1 cellular context compared by ENCODE assay signal in the genomic region with DNA sequence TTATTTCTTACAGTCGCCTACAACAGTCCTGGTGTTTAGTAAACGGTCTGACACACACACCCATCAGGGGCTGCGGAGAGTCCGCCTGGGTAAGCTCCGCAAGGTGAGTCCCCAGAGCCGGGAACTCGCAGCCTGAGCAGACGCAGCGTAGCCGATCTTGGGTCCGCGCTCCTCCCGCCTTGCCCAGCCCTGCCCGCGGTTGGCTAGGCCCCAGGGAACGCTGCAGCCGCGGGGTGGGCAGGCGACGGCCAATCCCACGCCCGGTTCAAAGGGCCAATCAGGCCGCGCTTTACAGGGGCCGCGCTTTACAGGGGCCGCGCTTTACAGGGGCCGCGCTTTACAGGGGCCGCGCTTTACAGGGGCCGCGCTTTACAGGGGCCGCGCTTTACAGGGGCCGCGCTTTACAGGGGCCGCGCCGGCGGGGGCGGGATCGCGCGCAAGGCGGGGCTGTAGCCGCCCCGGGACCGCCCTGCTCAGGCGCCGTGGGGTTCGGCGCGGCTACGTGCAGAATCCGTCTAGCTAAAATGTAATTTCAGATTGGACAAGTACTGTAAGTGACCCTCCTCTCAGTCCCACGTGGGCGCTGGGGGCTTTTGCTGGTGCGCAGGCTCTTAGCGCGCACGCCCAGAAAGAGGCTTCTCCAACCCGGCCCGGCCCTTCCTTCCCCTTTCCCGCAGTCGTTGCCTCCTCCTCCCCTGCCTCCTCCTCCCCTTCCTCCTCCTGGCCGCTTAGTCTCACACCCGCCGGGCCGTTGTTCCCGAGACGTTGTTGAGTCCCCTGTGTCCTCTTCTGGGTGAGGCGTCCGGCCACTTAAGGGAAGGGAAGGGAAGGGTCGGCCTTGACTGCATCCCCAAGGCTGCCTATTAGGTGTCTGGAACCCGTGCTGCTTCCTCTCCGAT.
A peak's percentile ranks its signal among the peaks of the same experiment; 100 is the strongest.
TF ChIP-seq lines count a peak whose summit lies in the region.

A gene with protein sequence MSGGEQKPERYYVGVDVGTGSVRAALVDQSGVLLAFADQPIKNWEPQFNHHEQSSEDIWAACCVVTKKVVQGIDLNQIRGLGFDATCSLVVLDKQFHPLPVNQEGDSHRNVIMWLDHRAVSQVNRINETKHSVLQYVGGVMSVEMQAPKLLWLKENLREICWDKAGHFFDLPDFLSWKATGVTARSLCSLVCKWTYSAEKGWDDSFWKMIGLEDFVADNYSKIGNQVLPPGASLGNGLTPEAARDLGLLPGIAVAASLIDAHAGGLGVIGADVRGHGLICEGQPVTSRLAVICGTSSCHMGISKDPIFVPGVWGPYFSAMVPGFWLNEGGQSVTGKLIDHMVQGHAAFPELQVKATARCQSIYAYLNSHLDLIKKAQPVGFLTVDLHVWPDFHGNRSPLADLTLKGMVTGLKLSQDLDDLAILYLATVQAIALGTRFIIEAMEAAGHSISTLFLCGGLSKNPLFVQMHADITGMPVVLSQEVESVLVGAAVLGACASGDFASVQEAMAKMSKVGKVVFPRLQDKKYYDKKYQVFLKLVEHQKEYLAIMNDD (plus strand): TSS at position 737 of the 899 bp plus-strand sequence. CDS start 24,456 bp downstream, outside the sequence.

TF ChIP-seq in WTC11, 78 proteins besides CTCF, POLR2A, EP300 and RAD21 (continued from another document):
- TF ChIP-seq, protein P1, sequence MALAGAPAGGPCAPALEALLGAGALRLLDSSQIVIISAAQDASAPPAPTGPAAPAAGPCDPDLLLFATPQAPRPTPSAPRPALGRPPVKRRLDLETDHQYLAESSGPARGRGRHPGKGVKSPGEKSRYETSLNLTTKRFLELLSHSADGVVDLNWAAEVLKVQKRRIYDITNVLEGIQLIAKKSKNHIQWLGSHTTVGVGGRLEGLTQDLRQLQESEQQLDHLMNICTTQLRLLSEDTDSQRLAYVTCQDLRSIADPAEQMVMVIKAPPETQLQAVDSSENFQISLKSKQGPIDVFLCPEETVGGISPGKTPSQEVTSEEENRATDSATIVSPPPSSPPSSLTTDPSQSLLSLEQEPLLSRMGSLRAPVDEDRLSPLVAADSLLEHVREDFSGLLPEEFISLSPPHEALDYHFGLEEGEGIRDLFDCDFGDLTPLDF (CRISPR knock-in tag; IDR thresholded peaks at IDR 0.05), result no peak
- TF ChIP-seq CREB1 (CRISPR knock-in tag; IDR thresholded peaks at IDR 0.05), result no peak; the same call in 1 of the 2 replicates
- TF ChIP-seq, protein P2, sequence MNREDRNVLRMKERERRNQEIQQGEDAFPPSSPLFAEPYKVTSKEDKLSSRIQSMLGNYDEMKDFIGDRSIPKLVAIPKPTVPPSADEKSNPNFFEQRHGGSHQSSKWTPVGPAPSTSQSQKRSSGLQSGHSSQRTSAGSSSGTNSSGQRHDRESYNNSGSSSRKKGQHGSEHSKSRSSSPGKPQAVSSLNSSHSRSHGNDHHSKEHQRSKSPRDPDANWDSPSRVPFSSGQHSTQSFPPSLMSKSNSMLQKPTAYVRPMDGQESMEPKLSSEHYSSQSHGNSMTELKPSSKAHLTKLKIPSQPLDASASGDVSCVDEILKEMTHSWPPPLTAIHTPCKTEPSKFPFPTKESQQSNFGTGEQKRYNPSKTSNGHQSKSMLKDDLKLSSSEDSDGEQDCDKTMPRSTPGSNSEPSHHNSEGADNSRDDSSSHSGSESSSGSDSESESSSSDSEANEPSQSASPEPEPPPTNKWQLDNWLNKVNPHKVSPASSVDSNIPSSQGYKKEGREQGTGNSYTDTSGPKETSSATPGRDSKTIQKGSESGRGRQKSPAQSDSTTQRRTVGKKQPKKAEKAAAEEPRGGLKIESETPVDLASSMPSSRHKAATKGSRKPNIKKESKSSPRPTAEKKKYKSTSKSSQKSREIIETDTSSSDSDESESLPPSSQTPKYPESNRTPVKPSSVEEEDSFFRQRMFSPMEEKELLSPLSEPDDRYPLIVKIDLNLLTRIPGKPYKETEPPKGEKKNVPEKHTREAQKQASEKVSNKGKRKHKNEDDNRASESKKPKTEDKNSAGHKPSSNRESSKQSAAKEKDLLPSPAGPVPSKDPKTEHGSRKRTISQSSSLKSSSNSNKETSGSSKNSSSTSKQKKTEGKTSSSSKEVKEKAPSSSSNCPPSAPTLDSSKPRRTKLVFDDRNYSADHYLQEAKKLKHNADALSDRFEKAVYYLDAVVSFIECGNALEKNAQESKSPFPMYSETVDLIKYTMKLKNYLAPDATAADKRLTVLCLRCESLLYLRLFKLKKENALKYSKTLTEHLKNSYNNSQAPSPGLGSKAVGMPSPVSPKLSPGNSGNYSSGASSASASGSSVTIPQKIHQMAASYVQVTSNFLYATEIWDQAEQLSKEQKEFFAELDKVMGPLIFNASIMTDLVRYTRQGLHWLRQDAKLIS (CRISPR knock-in tag; IDR thresholded peaks at IDR 0.05; ENCODE audit: borderline replicate concordance), result no peak
- TF ChIP-seq, protein P3, sequence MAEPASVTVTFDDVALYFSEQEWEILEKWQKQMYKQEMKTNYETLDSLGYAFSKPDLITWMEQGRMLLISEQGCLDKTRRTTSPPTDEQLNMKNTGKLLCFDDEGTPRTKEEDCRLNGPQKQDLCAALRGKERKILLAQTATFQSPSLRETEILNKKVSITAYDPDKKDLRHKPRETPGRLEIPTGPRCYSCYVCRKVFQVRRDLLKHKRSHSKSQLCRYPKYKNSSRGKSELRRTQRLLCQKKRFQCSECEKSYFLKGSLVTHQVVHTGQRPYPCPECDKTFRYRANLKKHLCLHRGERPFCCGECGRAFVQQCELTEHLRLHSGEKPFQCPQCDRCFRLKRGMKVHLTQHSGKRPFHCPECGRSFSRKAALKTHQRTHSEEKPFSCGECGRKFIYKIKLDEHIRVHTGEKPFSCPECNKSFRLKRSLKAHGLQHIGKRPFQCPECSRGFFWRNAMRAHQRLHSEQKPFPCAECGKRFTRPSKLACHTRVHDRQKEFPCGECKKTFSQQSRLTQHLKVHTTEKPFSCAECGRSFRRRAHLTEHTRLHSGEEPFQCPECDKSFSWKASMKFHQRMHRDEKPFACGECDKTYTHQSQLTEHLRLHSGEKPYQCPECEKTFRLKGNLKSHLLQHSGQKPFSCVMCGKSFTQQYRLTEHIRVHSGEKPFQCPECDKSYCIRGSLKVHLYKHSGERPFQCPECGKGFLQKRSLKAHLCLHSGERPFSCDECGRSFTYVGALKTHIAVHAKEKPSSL (CRISPR knock-in tag; conservative IDR thresholded peaks at IDR 0.05), result no peak
- TF ChIP-seq NFE2L1 (CRISPR knock-in tag; IDR thresholded peaks at IDR 0.05), result 0 out of 2 replicates have a peak, but pooled peaks have one; percentile 52
